In the genomic region with DNA sequence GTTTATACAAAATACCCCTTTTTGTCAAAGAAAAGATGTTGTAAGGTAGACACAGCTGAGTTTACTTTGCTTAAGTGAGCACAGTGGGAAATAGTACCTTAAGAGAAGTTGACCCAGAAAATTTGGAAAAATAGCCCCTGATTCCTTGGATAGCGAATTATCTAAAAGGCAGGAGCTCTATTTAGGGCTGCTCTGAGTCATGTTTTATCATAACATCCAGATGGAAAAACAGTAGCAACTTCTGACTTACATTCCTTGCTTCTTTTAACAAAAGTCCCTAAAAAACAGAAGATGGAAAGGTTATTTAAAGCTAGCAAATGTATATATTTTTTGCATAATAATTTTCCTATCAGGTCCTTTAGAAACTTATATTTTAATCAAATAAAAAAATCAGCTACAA, we compare ENCODE assay signal across 21 cellular contexts. TPM values are rescaled to one million over a fixed set of nuclear protein-coding genes. Genes with fewer than 3 reads are reported as not detected.
DNase-seq lines count a peak whose midpoint lies in the region; ATAC-seq and TF ChIP-seq lines count a peak whose summit lies in the region.
"Had no signal": no experiment of that assay in that cellular context is flagged by ENCODE, and none has a peak within 500 bp of the region (broad histone marks: within the 10 kb centered on the region; RNA-seq: fewer than 3 reads in every experiment).

No MANE protein-coding gene starts in this region.

- H3K9ac ChIP-seq in Karpas-422 (ENCODE audit: low read length): no peak overlapping the region

- peaks cover 25% of the 10 kb centered on the region; the same call in 1 of the 2 replicates for H3K9me3 ChIP-seq in Karpas-422 (ENCODE audit: low read length)

- peaks cover 70% of the 10 kb centered on the region for H3K4me1 Mint-ChIP-seq in activated naive CD8-positive, alpha-beta T cell (ENCODE audit: low read depth)
- H3K4me1 Mint-ChIP-seq in activated naive CD8-positive, alpha-beta T cell treated with anti-CD3 and anti-CD28 coated beads, Interleukin-2, amount 50 U/mL, for 24 hours: peaks cover 54% of the 10 kb centered on the region
- H3K4me1 Mint-ChIP-seq: GM23338 had no signal

- no peak overlapping the region for H3K27ac ChIP-seq in Karpas-422 (ENCODE audit: low read length)
- H3K27ac ChIP-seq: C4-2B, HL-60 had no signal

- H2AFZ ChIP-seq in Karpas-422 (ENCODE audit: low read length): no peak overlapping the region
- H2AFZ ChIP-seq: GM23338 had no signal

- no peaks in the 10 kb centered on the region for H3K79me2 ChIP-seq in Karpas-422 (ENCODE audit: low read length)

- no peak for ATAC-seq in activated naive CD8-positive, alpha-beta T cell treated with anti-CD3 and anti-CD28 coated beads, Interleukin-2, amount 50 U/mL, for 24 hours
- ATAC-seq in omental fat pad (ENCODE audit: low FRiP score) (no peak), GM21526 (IDR thresholded peaks at IDR 0.05; ENCODE audit: low FRiP score, unreplicated experiment) (no peak)
- ATAC-seq: GM23338, K562, PC-3 had no signal

- H3K27ac Mint-ChIP-seq in activated naive CD8-positive, alpha-beta T cell: peak overlapping the region; percentile 8
- H3K27ac Mint-ChIP-seq in activated naive CD8-positive, alpha-beta T cell treated with anti-CD3 and anti-CD28 coated beads, Interleukin-2, amount 50 U/mL, for 24 hours: no peak overlapping the region
- H3K27ac Mint-ChIP-seq: GM23338 had no signal

- H3K4me3 Mint-ChIP-seq in activated naive CD8-positive, alpha-beta T cell: no peak overlapping the region
- no peak overlapping the region for H3K4me3 Mint-ChIP-seq in activated naive CD8-positive, alpha-beta T cell treated with anti-CD3 and anti-CD28 coated beads, Interleukin-2, amount 50 U/mL, for 24 hours
- H3K4me3 Mint-ChIP-seq: GM23338 had no signal

- no peaks in the 10 kb centered on the region for H4K20me1 ChIP-seq in Karpas-422 (ENCODE audit: insufficient read depth, low read depth, low read length)

- H3K27me3 ChIP-seq in Karpas-422 (ENCODE audit: low read length): no peaks in the 10 kb centered on the region

- H3K4me3 ChIP-seq in fibroblast of the aortic adventitia (ENCODE audit: low read depth, low read length): no peak overlapping the region
- no peak overlapping the region for H3K4me3 ChIP-seq in Karpas-422 (ENCODE audit: low read length)
- H3K4me3 ChIP-seq: GM23338, K562 had no signal

- H3K36me3 ChIP-seq in Karpas-422 (ENCODE audit: insufficient read depth, low read length): no peaks in the 10 kb centered on the region

- H3K4me1 ChIP-seq in Karpas-422 (ENCODE audit: low read length): no peaks in the 10 kb centered on the region

- H3K4me2 ChIP-seq in Karpas-422 (ENCODE audit: low read depth, low read length, poor library complexity, severe bottlenecking): no peak overlapping the region
- H3K4me2 ChIP-seq: GM23338 had no signal

- no peak for DNase-seq in activated naive CD8-positive, alpha-beta T cell treated with anti-CD3 and anti-CD28 coated beads, Interleukin-2, amount 50 U/mL, for 24 hours
- DNase-seq in astrocyte of the hippocampus (ENCODE audit: low read depth, low spot score) (peak; percentile 12), fibroblast of the aortic adventitia (ENCODE audit: low read depth) (peak; percentile 33), omental fat pad (ENCODE audit: low spot score) (no peak), Karpas-422 (no peak), NCI-H345 treated with DMSO at 0.1 percent for 48 hours (lab: John Stamatoyannopoulos, UW; ENCODE audit: unreplicated experiment) (no peak)
- DNase-seq: 8988T, COR-L47, DMS53, GDM1, NCI-H1048, NCI-H2227 treated with DMSO at 0.1 percent for 48 hours, NCI-H526 treated with DMSO at 0.1 percent for 48 hours, PC-3 had no signal

- TF ChIP-seq CTCF in fibroblast of the aortic adventitia (IDR thresholded peaks at IDR 0.05; ENCODE audit: insufficient read depth, low read length) (no peak), omental fat pad (IDR thresholded peaks at IDR 0.05) (no peak)

- peaks cover 29% of the 10 kb centered on the region for H3K36me3 Mint-ChIP-seq in activated naive CD8-positive, alpha-beta T cell
- peaks cover 32% of the 10 kb centered on the region for H3K36me3 Mint-ChIP-seq in activated naive CD8-positive, alpha-beta T cell treated with anti-CD3 and anti-CD28 coated beads, Interleukin-2, amount 50 U/mL, for 24 hours (ENCODE audit: low read depth)

- H3K9me3 Mint-ChIP-seq in activated naive CD8-positive, alpha-beta T cell (ENCODE audit: low read depth): no peaks in the 10 kb centered on the region
- H3K9me3 Mint-ChIP-seq in activated naive CD8-positive, alpha-beta T cell treated with anti-CD3 and anti-CD28 coated beads, Interleukin-2, amount 50 U/mL, for 24 hours: peaks cover 5% of the 10 kb centered on the region
- H3K9me3 Mint-ChIP-seq: GM23338 had no signal

- no peaks in the 10 kb centered on the region for H3K9me2 ChIP-seq in Karpas-422 (replicated peaks; ENCODE audit: insufficient read depth, low read length)

- H3K27me3 Mint-ChIP-seq in activated naive CD8-positive, alpha-beta T cell: no peaks in the 10 kb centered on the region
- no peaks in the 10 kb centered on the region for H3K27me3 Mint-ChIP-seq in activated naive CD8-positive, alpha-beta T cell treated with anti-CD3 and anti-CD28 coated beads, Interleukin-2, amount 50 U/mL, for 24 hours

RNA-seq across cellular contexts. Expression of a gene that starts 59.0 kb away (rescaled TPM):
- total RNA-seq in fibroblast of the aortic adventitia (ENCODE audit: low replicate concordance) (under 0.01 TPM in 1 of 2 replicates, not detected in the other), omental fat pad (1 to 10 TPM in 3 of 4 donors, under 1 TPM in 1; 0.56 to 1.7 (median 1.4) TPM)
- total RNA-seq in Karpas-422 (2014; rRNA removed; shearing (Covaris generic); ENCODE audit: low replicate concordance): not detected in 2 replicates
- total RNA-seq: GM23338, M059J, PC-3 had no signal

Comparison
In these comparisons a context has a peak if more than half of its experiments do, and no peak if none do; other contexts are left out.
1. DNase-seq: peak in astrocyte of the hippocampus (single experiment) and fibroblast of the aortic adventitia (single experiment); none in activated naive CD8-positive, alpha-beta T cell treated with anti-CD3 and anti-CD28 coated beads, Interleukin-2, amount 50 U/mL, for 24 hours (single experiment), omental fat pad (single experiment), Karpas-422 (single experiment) and NCI-H345 treated with DMSO at 0.1 percent for 48 hours (single experiment).